Comparison of ENCODE assay signal across 9 cellular contexts in the genomic region with DNA sequence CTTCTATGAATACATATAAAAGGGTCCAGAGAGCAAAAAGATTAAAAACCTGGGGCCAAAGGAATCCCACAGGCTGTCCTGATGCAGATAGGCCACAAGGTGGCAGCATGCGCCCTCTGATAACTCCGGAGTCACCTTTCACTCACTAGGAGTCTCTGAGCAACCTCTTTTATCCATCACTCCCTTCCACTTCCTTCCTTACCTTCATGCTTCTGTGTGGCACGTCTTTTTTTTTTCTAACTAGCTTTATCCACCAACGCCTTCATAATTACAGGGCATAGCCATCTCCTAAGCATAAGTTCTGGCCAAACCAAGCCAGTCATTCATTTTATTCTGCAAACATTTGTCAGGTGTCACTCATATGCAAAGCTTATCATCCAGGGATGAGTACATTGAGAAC. TPM values are rescaled to one million over a fixed set of nuclear protein-coding genes. Genes with fewer than 3 reads are reported as not detected.
DNase-seq lines count a peak whose midpoint lies in the region.
"Had no signal": no experiment of that assay in that cellular context is flagged by ENCODE, and none has a peak within 500 bp of the region (broad histone marks: within the 10 kb centered on the region; RNA-seq: fewer than 3 reads in every experiment).

No MANE protein-coding gene starts in this region.

- DNase-seq in DMS114 treated with DMSO at 0.1 percent for 48 hours (lab: John Stamatoyannopoulos, UW; ENCODE audit: unreplicated experiment) = peak; percentile 91
- peak; percentile 62 for DNase-seq in HT1080 (ENCODE audit: low read depth)
- DNase-seq in NOMO-1 (lab: John Stamatoyannopoulos, UW; ENCODE audit: unreplicated experiment in 2 of 2) = peak; percentile 47 to 80
- DNase-seq in activated CD8-positive, alpha-beta memory T cell treated with anti-CD3 and anti-CD28 coated beads for 24 hours = peak; percentile 76
- DNase-seq in middle frontal gyrus (ENCODE audit: extremely low spot score, low spot score) = peak; percentile 32
- peak; percentile 76 for DNase-seq in stimulated activated CD8-positive, alpha-beta memory T cell treated with anti-CD3 and anti-CD28 coated beads, Interleukin-4, amount 100 ng/mL, for 48 hours
- DNase-seq in cortex of kidney (lab: John Stamatoyannopoulos, UW) = no peak

- no peaks in the 10 kb centered on the region for H3K36me3 ChIP-seq in endocrine pancreas (ENCODE audit: control insufficient read depth, insufficient read depth, low read length)

- H3K4me3 ChIP-seq in endocrine pancreas (ENCODE audit: control insufficient read depth, insufficient read depth, low read length) = no peak overlapping the region

- H3K4me1 ChIP-seq in endocrine pancreas (ENCODE audit: control insufficient read depth, insufficient read depth, low read length) = no peaks in the 10 kb centered on the region

- H3K9me3 ChIP-seq in endocrine pancreas (ENCODE audit: control insufficient read depth, low read length) = no peaks in the 10 kb centered on the region

- peaks cover 9% of the 10 kb centered on the region for H3K27me3 ChIP-seq in endocrine pancreas (ENCODE audit: control insufficient read depth, insufficient read depth, low read length)

- H3K9ac ChIP-seq in endocrine pancreas (ENCODE audit: control insufficient read depth, insufficient read depth, low read length) = peak overlapping the region; percentile 4

RNA-seq across cellular contexts. Expression of a gene that starts 3.9 kb away (rescaled TPM):
- not detected in 2 replicates for total RNA-seq in HT1080 (2014; rRNA removed; shearing (Covaris generic))
- not detected in 2 replicates for polyA plus RNA-seq in HT1080 (2015; cell fraction: cytosol; rRNA removed)
- polyA plus RNA-seq in HT1080 (2015; cell fraction: nucleus; rRNA removed) = not detected in 2 replicates
- total RNA-seq: activated CD8-positive, alpha-beta memory T cell treated with anti-CD3 and anti-CD28 coated beads for 36 hours had no signal

RNA-seq across cellular contexts. Expression of a gene that starts 5.1 kb away (rescaled TPM):
- not detected in 2 replicates for total RNA-seq in HT1080 (2014; rRNA removed; shearing (Covaris generic))
- not detected in 2 replicates for polyA plus RNA-seq in HT1080 (2015; cell fraction: cytosol; rRNA removed)
- polyA plus RNA-seq in HT1080 (2015; cell fraction: nucleus; rRNA removed) = not detected in 2 replicates
- total RNA-seq: activated CD8-positive, alpha-beta memory T cell treated with anti-CD3 and anti-CD28 coated beads for 36 hours had no signal

RNA-seq across cellular contexts. Expression of a gene that starts 22.9 kb away (rescaled TPM):
- total RNA-seq in HT1080 (2014; rRNA removed; shearing (Covaris generic)) = not detected in 2 replicates
- not detected in 2 replicates for polyA plus RNA-seq in HT1080 (2015; cell fraction: cytosol; rRNA removed)
- not detected in 2 replicates for polyA plus RNA-seq in HT1080 (2015; cell fraction: nucleus; rRNA removed)
- total RNA-seq: activated CD8-positive, alpha-beta memory T cell treated with anti-CD3 and anti-CD28 coated beads for 36 hours had no signal

RNA-seq across cellular contexts. Expression of a gene that starts 38.4 kb away (rescaled TPM):
- total RNA-seq in HT1080 (2014; rRNA removed; shearing (Covaris generic)) = not detected in 2 replicates
- polyA plus RNA-seq in HT1080 (2015; cell fraction: cytosol; rRNA removed) = not detected in 2 replicates
- not detected in 2 replicates for polyA plus RNA-seq in HT1080 (2015; cell fraction: nucleus; rRNA removed)
- total RNA-seq: activated CD8-positive, alpha-beta memory T cell treated with anti-CD3 and anti-CD28 coated beads for 36 hours had no signal

RNA-seq across cellular contexts. Expression of a gene that starts 39.8 kb away (rescaled TPM):
- not detected in 2 replicates for total RNA-seq in HT1080 (2014; rRNA removed; shearing (Covaris generic))
- not detected in 2 replicates for polyA plus RNA-seq in HT1080 (2015; cell fraction: cytosol; rRNA removed)
- not detected in 2 replicates for polyA plus RNA-seq in HT1080 (2015; cell fraction: nucleus; rRNA removed)
- total RNA-seq: activated CD8-positive, alpha-beta memory T cell treated with anti-CD3 and anti-CD28 coated beads for 36 hours had no signal
